17 cellular contexts compared by ENCODE assay signal in the genomic region with DNA sequence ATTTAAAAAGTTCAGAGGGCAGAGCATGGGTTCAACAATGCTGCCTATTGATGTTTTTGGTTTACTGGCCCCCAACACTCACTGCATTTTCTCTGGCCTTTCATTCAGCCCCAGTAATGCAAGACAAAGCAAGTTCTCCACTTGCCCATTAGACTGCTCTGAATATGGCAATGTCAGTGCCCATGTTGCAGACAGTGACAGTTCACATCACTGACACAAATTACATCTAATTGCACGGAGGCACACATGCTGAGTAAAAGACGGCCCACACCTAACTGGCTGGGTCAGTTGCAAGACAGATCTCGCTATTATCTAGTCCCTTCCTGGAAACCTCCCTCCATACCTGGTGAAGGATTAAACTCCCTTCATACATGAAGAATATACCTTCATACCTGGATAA. TPM values are rescaled to one million over a fixed set of nuclear protein-coding genes. Genes with fewer than 3 reads are reported as not detected.
"Had no signal": no experiment of that assay in that cellular context is flagged by ENCODE, and none has a peak within 500 bp of the region (broad histone marks: within the 10 kb centered on the region; RNA-seq: fewer than 3 reads in every experiment).

No MANE protein-coding gene starts in this region.

- DNase-seq: IMR-90, Karpas-422, KG1, MM.1S, NCI-H1092 treated with DMSO at 0.1 percent for 48 hours, NCI-H1436, NCI-H1694 treated with DMSO at 0.1 percent for 48 hours, NCI-H1930, NCI-H2081, NCI-H2107, NCI-H2171, NCI-H524, NCI-H774, SHP77 had no signal

- H3K27ac ChIP-seq: RWPE1 had no signal

- ATAC-seq: HepG2, SK-N-SH treated with all-trans-retinoic acid at 6 μM for 48 hours had no signal

RNA-seq across cellular contexts. Expression of a gene that starts 54.0 kb away (rescaled TPM):
- polyA plus RNA-seq: HepG2 had no signal
